Comparison of ENCODE assay signal across 22 cellular contexts in the genomic region with DNA sequence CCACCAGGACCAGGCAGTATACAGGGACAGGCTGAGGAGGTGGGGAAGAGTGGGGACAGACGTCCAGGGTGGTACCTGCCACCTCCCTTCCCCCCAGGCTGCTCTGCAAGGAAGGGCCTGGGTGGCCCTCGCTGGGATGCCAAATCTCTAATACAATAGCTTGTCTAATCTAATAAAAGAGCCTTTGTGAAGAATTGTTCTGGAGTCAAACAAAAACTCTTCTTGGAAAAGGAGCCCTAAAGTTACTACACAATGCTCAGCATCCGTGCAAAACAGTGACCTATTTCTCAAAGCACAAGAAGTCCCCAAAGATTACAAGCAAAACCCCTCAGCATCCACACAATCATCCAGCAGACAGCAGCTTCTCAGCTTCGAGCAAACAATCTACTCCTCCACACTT.
"Had no signal": no experiment of that assay in that cellular context is flagged by ENCODE, and none has a peak within 500 bp of the region (broad histone marks: within the 10 kb centered on the region; RNA-seq: fewer than 3 reads in every experiment).

No MANE protein-coding gene starts in this region.

- H3K4me3 Mint-ChIP-seq: activated B cell treated with CpG ODN at 0.5 μM for 24 hours; activated CD4-positive, alpha-beta memory T cell treated with anti-CD3 and anti-CD28 coated beads for 36 hours; activated CD4-positive, alpha-beta T cell treated with anti-CD3 and anti-CD28 coated beads for 36 hours; activated naive CD4-positive, alpha-beta T cell treated with anti-CD3 and anti-CD28 coated beads, Interleukin-2, amount 50 U/mL, for 24 hours; brain; effector memory CD8-positive, alpha-beta T cell; naive thymus-derived CD8-positive, alpha-beta T cell; T-helper 1 cell treated with Interleukin-12 subunit alpha and Interleukin-12 subunit beta and Interleukin-4 antibody, amounts not matched to agents 30 μg/mL and 1 μg/mL, for 36 hours had no signal

- H3K27me3 Mint-ChIP-seq: brain had no signal

- H3K4me1 ChIP-seq: esophagus muscularis mucosa, gastrocnemius medialis, heart left ventricle, lower lobe of right lung, pancreas, sigmoid colon had no signal

- H3K4me3 ChIP-seq: esophagus muscularis mucosa, gastrocnemius medialis, heart left ventricle, lower lobe of right lung, pancreas, sigmoid colon, smooth muscle cell, tibial nerve had no signal

- H3K27ac ChIP-seq: esophagus muscularis mucosa, gastrocnemius medialis, heart left ventricle, lower lobe of right lung, pancreas, sigmoid colon had no signal

- H3K27ac Mint-ChIP-seq: activated B cell treated with CpG ODN at 0.5 μM for 24 hours; activated CD4-positive, alpha-beta memory T cell treated with anti-CD3 and anti-CD28 coated beads for 36 hours; activated CD4-positive, alpha-beta T cell treated with anti-CD3 and anti-CD28 coated beads for 36 hours; activated naive CD4-positive, alpha-beta T cell treated with anti-CD3 and anti-CD28 coated beads, Interleukin-2, amount 50 U/mL, for 24 hours; effector memory CD8-positive, alpha-beta T cell; naive thymus-derived CD8-positive, alpha-beta T cell; T-helper 1 cell treated with Interleukin-12 subunit alpha and Interleukin-12 subunit beta and Interleukin-4 antibody, amounts not matched to agents 30 μg/mL and 1 μg/mL, for 36 hours had no signal

- ATAC-seq: activated CD4-positive, alpha-beta T cell treated with anti-CD3 and anti-CD28 coated beads for 36 hours; effector memory CD8-positive, alpha-beta T cell; gastrocnemius medialis; heart left ventricle; left lobe of liver; lower lobe of right lung; naive thymus-derived CD8-positive, alpha-beta T cell; pancreas had no signal

- H3K27me3 ChIP-seq: esophagus muscularis mucosa, gastrocnemius medialis, heart left ventricle, pancreas, sigmoid colon, tibial nerve had no signal

- H3K4me1 Mint-ChIP-seq: activated B cell treated with CpG ODN at 0.5 μM for 24 hours; activated CD4-positive, alpha-beta T cell treated with anti-CD3 and anti-CD28 coated beads for 36 hours; activated naive CD4-positive, alpha-beta T cell treated with anti-CD3 and anti-CD28 coated beads, Interleukin-2, amount 50 U/mL, for 24 hours; naive thymus-derived CD8-positive, alpha-beta T cell had no signal

- H3K36me3 Mint-ChIP-seq: activated CD4-positive, alpha-beta memory T cell treated with anti-CD3 and anti-CD28 coated beads for 36 hours had no signal

- DNase-seq: activated B cell treated with CpG ODN at 0.5 μM for 24 hours; activated CD4-positive, alpha-beta memory T cell treated with anti-CD3 and anti-CD28 coated beads for 36 hours; activated CD4-positive, alpha-beta T cell treated with anti-CD3 and anti-CD28 coated beads for 36 hours; activated gamma-delta T cell treated with Interleukin-2 at 50 U/mL for 16 hours; activated T-cell treated with anti-CD3 and anti-CD28 coated beads, Interleukin-2, amount 50 U/mL, for 48 hours; aorta; effector memory CD8-positive, alpha-beta T cell; gastrocnemius medialis; heart left ventricle; lower lobe of right lung; naive thymus-derived CD8-positive, alpha-beta T cell; pancreas; sigmoid colon; stimulated activated CD4-positive, alpha-beta T cell treated with anti-CD3 and anti-CD28 coated beads, Interleukin-2, amount 100 ng/mL, for 48 hours; stimulated activated naive CD4-positive, alpha-beta T cell had no signal

- H3K36me3 ChIP-seq: esophagus muscularis mucosa, gastrocnemius medialis, heart left ventricle, lower lobe of right lung, pancreas, sigmoid colon, tibial nerve had no signal

- H3K9me3 ChIP-seq: gastrocnemius medialis, lower lobe of right lung, pancreas had no signal

- H3K9me3 Mint-ChIP-seq: T-helper 1 cell treated with Interleukin-12 subunit alpha and Interleukin-12 subunit beta and Interleukin-4 antibody, amounts not matched to agents 30 μg/mL and 1 μg/mL, for 36 hours had no signal
